In genomic region chr10:70111496-70111895, GRCh38 we compare ENCODE assay signal across 30 cellular contexts. TPM values are rescaled to one million over a fixed set of nuclear protein-coding genes. Genes with fewer than 3 reads are reported as not detected.
"Had no signal": no experiment of that assay in that cellular context is flagged by ENCODE, and none has a peak within 500 bp of the region (broad histone marks: within the 10 kb centered on the region; RNA-seq: fewer than 3 reads in every experiment).

No MANE protein-coding gene starts in this region.

- H3K4me3 ChIP-seq: colonic mucosa, gastrocnemius medialis, heart left ventricle, hepatocyte, mucosa of descending colon, neural progenitor cell, prostate gland, right atrium auricular region, sigmoid colon, testis, tibial artery had no signal

- H3K27me3 Mint-ChIP-seq: dendritic cell treated with granulocyte-macrophage colony-stimulating factor and Interleukin-4, amounts not matched to agents 40 ng/mL and 50 ng/mL, for 4 days; naive B cell; natural killer cell treated with Interleukin-12 subunit alpha and Interleukin-12 subunit beta and Interleukin-15 and Interleukin-18, amount 100 ng/mL, for 72 hours; stimulated activated memory B cell treated with anti-CD40 and anti-IgM and Interleukin-4, amounts not matched to agents 10 μg/mL and 1 μg/mL and 100 μg/mL, for 72 hours; type B pancreatic cell had no signal

- H3K36me3 ChIP-seq: colonic mucosa, neural progenitor cell had no signal

- DNase-seq: colonic mucosa; effector CD8-positive, alpha-beta T cell; endodermal cell; foreskin fibroblast; gastrocnemius medialis; heart left ventricle; kidney; mesenchymal stem cell; mucosa of descending colon; naive B cell; sigmoid colon; stimulated activated CD4-positive, alpha-beta T cell treated with anti-CD3 and anti-CD28 coated beads, Interleukin-4, amount 100 ng/mL, for 4 hours; stimulated activated naive CD8-positive, alpha-beta T cell treated with anti-CD3 and anti-CD28 coated beads, Interleukin-15, Interleukin-2, amounts not matched to agents 100 U/mL and 50 U/mL, for 24 hours; substantia nigra; testis; tibial artery had no signal

- H3K9me3 ChIP-seq: colonic mucosa, gastrocnemius medialis, heart left ventricle, mucosa of descending colon, prostate gland, right atrium auricular region, sigmoid colon, testis, tibial artery had no signal

- H3K4me2 ChIP-seq: hepatocyte, neural progenitor cell had no signal

- FAIRE-seq: kidney had no signal

- H3K27ac Mint-ChIP-seq: dendritic cell treated with granulocyte-macrophage colony-stimulating factor and Interleukin-4, amounts not matched to agents 40 ng/mL and 50 ng/mL, for 4 days; endodermal cell; natural killer cell treated with Interleukin-12 subunit alpha and Interleukin-12 subunit beta and Interleukin-15 and Interleukin-18, amount 100 ng/mL, for 72 hours; neural progenitor cell; stimulated activated memory B cell treated with anti-CD40 and anti-IgM and Interleukin-4, amounts not matched to agents 10 μg/mL and 1 μg/mL and 100 μg/mL, for 72 hours; type B pancreatic cell had no signal

- H3K9ac ChIP-seq: neural progenitor cell, parathyroid adenoma had no signal

- H3K9me3 Mint-ChIP-seq: dendritic cell treated with granulocyte-macrophage colony-stimulating factor and Interleukin-4, amounts not matched to agents 40 ng/mL and 50 ng/mL, for 4 days; endodermal cell; mesothelial cell of epicardium; naive B cell; natural killer cell treated with Interleukin-12 subunit alpha and Interleukin-12 subunit beta and Interleukin-15 and Interleukin-18, amount 100 ng/mL, for 72 hours; neural progenitor cell; stimulated activated memory B cell treated with anti-CD40 and anti-IgM and Interleukin-4, amounts not matched to agents 10 μg/mL and 1 μg/mL and 100 μg/mL, for 72 hours; type B pancreatic cell had no signal

- H2AFZ ChIP-seq: hepatocyte, neural progenitor cell, parathyroid adenoma had no signal

- H3K27me3 ChIP-seq: colonic mucosa, gastrocnemius medialis, heart left ventricle, hepatocyte, neural progenitor cell, right atrium auricular region, sigmoid colon, testis, tibial artery had no signal

- H3K79me2 ChIP-seq: hepatocyte, parathyroid adenoma had no signal

- ATAC-seq: esophagus mucosa; gastrocnemius medialis; heart left ventricle; left lobe of liver; mucosa of descending colon; natural killer cell treated with Interleukin-12 subunit alpha and Interleukin-12 subunit beta and Interleukin-15 and Interleukin-18, amount 100 ng/mL, for 72 hours; stimulated activated memory B cell treated with anti-CD40 and anti-IgM and Interleukin-4, amounts not matched to agents 10 μg/mL and 1 μg/mL and 100 μg/mL, for 72 hours; stimulated activated naive CD8-positive, alpha-beta T cell treated with anti-CD3 and anti-CD28 coated beads, Interleukin-15, Interleukin-2, amounts not matched to agents 100 U/mL and 50 U/mL, for 24 hours had no signal

- H3K36me3 Mint-ChIP-seq: natural killer cell treated with Interleukin-12 subunit alpha and Interleukin-12 subunit beta and Interleukin-15 and Interleukin-18, amount 100 ng/mL, for 72 hours had no signal

- H3K27ac ChIP-seq: colonic mucosa, epithelial cell of prostate, gastrocnemius medialis, heart left ventricle, hepatocyte, neural progenitor cell, parathyroid adenoma, prostate gland, right atrium auricular region, sigmoid colon, testis, tibial artery had no signal

- H3K4me1 Mint-ChIP-seq: mesothelial cell of epicardium, neural progenitor cell had no signal

- H3K4me1 ChIP-seq: colonic mucosa, neural progenitor cell, parathyroid adenoma, prostate gland, right atrium auricular region, sigmoid colon, testis, tibial artery had no signal

- H3K4me3 Mint-ChIP-seq: dendritic cell treated with granulocyte-macrophage colony-stimulating factor and Interleukin-4, amounts not matched to agents 40 ng/mL and 50 ng/mL, for 4 days; endodermal cell; mesothelial cell of epicardium; naive B cell; natural killer cell treated with Interleukin-12 subunit alpha and Interleukin-12 subunit beta and Interleukin-15 and Interleukin-18, amount 100 ng/mL, for 72 hours; neural progenitor cell; stimulated activated memory B cell treated with anti-CD40 and anti-IgM and Interleukin-4, amounts not matched to agents 10 μg/mL and 1 μg/mL and 100 μg/mL, for 72 hours; type B pancreatic cell had no signal

RNA-seq across cellular contexts. Expression of gene MACROH2A2, which starts 58.9 kb away (rescaled TPM):
- total RNA-seq: lung microvascular endothelial cell had no signal
